Comparison of ENCODE assay signal across 8 cellular contexts in genomic region chr12:639566-639965, GRCh38. TPM values are rescaled to one million over a fixed set of nuclear protein-coding genes. Genes with fewer than 3 reads are reported as not detected.
DNase-seq lines count a peak whose midpoint lies in the region; ATAC-seq, FAIRE-seq and TF ChIP-seq lines count a peak whose summit lies in the region.
"Had no signal": no experiment of that assay in that cellular context is flagged by ENCODE, and none has a peak within 500 bp of the region (broad histone marks: within the 10 kb centered on the region; RNA-seq: fewer than 3 reads in every experiment).

No MANE protein-coding gene starts in this region.

- no peak overlapping the region for H3K4me3 ChIP-seq in CD4-positive, alpha-beta memory T cell (ENCODE audit: low read length in 2 of 2)
- no peak overlapping the region for H3K4me3 ChIP-seq in GM12878

- H3K36me3 ChIP-seq in CD4-positive, alpha-beta memory T cell (ENCODE audit: insufficient read depth, low read length), result no peaks in the 10 kb centered on the region
- no peaks in the 10 kb centered on the region for H3K36me3 ChIP-seq in GM12878 (ENCODE audit: control insufficient read depth in 2 of 2, insufficient read depth in 2 of 2, low read length in 1 of 2)

- RAD21 ChIA-PET in GM12878 (lab: Charles Lee; ENCODE audit: unreplicated experiment), result interaction anchor here (0.8 to 1.9 kb wide), 6 partner anchors 17 to 115 kb away, joined by 3 to 16 read pairs (median 4); no protein-coding TSS in a partner anchor

- no peak for DNase-seq in CD4-positive, alpha-beta memory T cell
- DNase-seq in GM12892 (ENCODE audit: insufficient read length) (no peak), GM12878 (ENCODE audit: low read depth, low spot score) (no peak), posterior vena cava (ENCODE audit: low spot score) (peak; percentile 2), DMS114 treated with DMSO at 0.1 percent for 48 hours (lab: John Stamatoyannopoulos, UW; ENCODE audit: unreplicated experiment) (no peak), GDM1 (lab: John Stamatoyannopoulos, UW) (no peak), glutamatergic neuron (no peak)
- DNase-seq: NCI-H1417 treated with DMSO at 0.1 percent for 48 hours had no signal

- H3K79me2 ChIP-seq in GM12878 (ENCODE audit: control insufficient read depth, insufficient read depth, low read length), result peaks cover 13% of the 10 kb centered on the region

- 34% methylated on average over 5 of the region's 5 CpGs for WGBS in GM12878 (ENCODE audit: insufficient coverage, insufficient replicate concordance, low lambda C conversion rate, missing lambda C conversion rate)

- CTCF ChIA-PET in CD4-positive, alpha-beta memory T cell (lab: Charles Lee; ENCODE audit: partially characterized antibody), result interaction anchor here (1.8 kb wide), 1 partner anchor 112 kb away, joined by 13 read pairs; the partner anchor contains the start of gene WNK1
- CTCF ChIA-PET in GM12878 (lab: Yijun Ruan, JAX), result interaction anchor here (0.8 to 1.0 kb wide), 2 partner anchors 61 to 124 kb away, joined by 3 to 4 read pairs; no protein-coding TSS in a partner anchor

- H3K27me3 ChIP-seq in CD4-positive, alpha-beta memory T cell (ENCODE audit: insufficient read depth, low read length), result no peaks in the 10 kb centered on the region
- H3K27me3 ChIP-seq in GM12878 (replicated peaks in 1 of 2; ENCODE audit: control insufficient read depth in 2 of 2, insufficient read depth in 2 of 2, low read length in 1 of 2), result no peaks in the 10 kb centered on the region

- intact Hi-C loops in CD4-positive, alpha-beta memory T cell (cut with micrococcal nuclease), result no loop called here
- intact Hi-C loops in GM12878 (cut with micrococcal nuclease; ENCODE audit: unreplicated experiment) (no loop called here), posterior vena cava (cut with DNase I) (no loop called here)

- no peaks in the 10 kb centered on the region for H4K20me1 ChIP-seq in GM12878 (ENCODE audit: control insufficient read depth, insufficient read depth)

- no peak overlapping the region for H3K9ac ChIP-seq in GM12878 (ENCODE audit: control insufficient read depth, insufficient read depth, low read length)

- H3K27ac ChIP-seq in CD4-positive, alpha-beta memory T cell (ENCODE audit: low read depth, low read length), result peak overlapping the region; percentile 30
- peak overlapping the region; percentile 47 for H3K27ac ChIP-seq in GM12878 (ENCODE audit: control insufficient read depth, insufficient read depth)

- BruUV-seq in GM12878 (replicated peaks; lab: Mats Ljungman, UMichigan), result no TSS peak

- H3K4me3 Mint-ChIP-seq in CD4-positive, alpha-beta memory T cell, result peak overlapping the region in 5 of 8 donors; percentile 14 to 69 (median 30)
- no peak overlapping the region for H3K4me3 Mint-ChIP-seq in glutamatergic neuron (ENCODE audit: unreplicated experiment)

- peaks cover 57% of the 10 kb centered on the region for H3K4me1 ChIP-seq in CD4-positive, alpha-beta memory T cell (ENCODE audit: insufficient read depth, low read length)
- peaks cover 30% of the 10 kb centered on the region for H3K4me1 ChIP-seq in GM12878 (ENCODE audit: control insufficient read depth, insufficient read depth, low read length)

- in situ Hi-C loops in GM12878 (cut with MboI), result no loop called here

- H3K9me3 Mint-ChIP-seq in CD4-positive, alpha-beta memory T cell, result no peaks in the 10 kb centered on the region
- peaks cover 3% of the 10 kb centered on the region for H3K9me3 Mint-ChIP-seq in glutamatergic neuron (ENCODE audit: unreplicated experiment)

- SMC1A ChIA-PET in GM12878 (lab: Charles Lee; ENCODE audit: uncharacterized antibody, unreplicated experiment), result interaction anchor here (0.9 to 1.5 kb wide), 7 partner anchors 9 to 111 kb away, joined by 3 to 12 read pairs (median 8); no protein-coding TSS in a partner anchor

- peak overlapping the region; percentile 35; the same call in 1 of the 2 replicates for H2AFZ ChIP-seq in GM12878 (ENCODE audit: control insufficient read depth, low read depth, low read length)

- H3K9me3 ChIP-seq in CD4-positive, alpha-beta memory T cell (ENCODE audit: control insufficient read depth in 1 of 2, low read length in 2 of 2), result no peaks in the 10 kb centered on the region
- no peaks in the 10 kb centered on the region for H3K9me3 ChIP-seq in GM12878 (replicated peaks; ENCODE audit: control insufficient read depth, insufficient read depth, low read length)

- no peak for TF ChIP-seq POLR2A in GM12892 (IDR thresholded peaks at IDR 0.05; ENCODE audit: low read depth, low read length)
- no peak for TF ChIP-seq POLR2A in GM12878 (IDR thresholded peaks at IDR 0.05; ENCODE audit: low read depth, low read length)

- ATAC-seq in GM12878, result peak; percentile 26

- no peak for TF ChIP-seq RAD21 in GM12878 (IDR thresholded peaks at IDR 0.05; ENCODE audit: insufficient read depth, low read depth, low read length)

- TF ChIP-seq EP300 in GM12878 (IDR thresholded peaks at IDR 0.05; ENCODE audit: borderline replicate concordance in 1 of 2, control insufficient read depth in 1 of 2, low read depth in 2 of 2, low read length in 2 of 2), result no peak

- peak overlapping the region; percentile 88 to 96 (median 92) for H3K27ac Mint-ChIP-seq in CD4-positive, alpha-beta memory T cell
- no peak overlapping the region for H3K27ac Mint-ChIP-seq in glutamatergic neuron (ENCODE audit: unreplicated experiment)

- peaks cover 36 to 65% (median 53%) of the 10 kb centered on the region in 4 donors for H3K4me1 Mint-ChIP-seq in CD4-positive, alpha-beta memory T cell
- peaks cover 2% of the 10 kb centered on the region for H3K4me1 Mint-ChIP-seq in glutamatergic neuron (ENCODE audit: low read depth, unreplicated experiment)

- peak overlapping the region; percentile 26; the same call in 1 of the 2 replicates for H3K4me2 ChIP-seq in GM12878 (ENCODE audit: control insufficient read depth, insufficient read depth)

- POLR2A ChIA-PET in CD4-positive, alpha-beta memory T cell (lab: Charles Lee; ENCODE audit: partially characterized antibody), result interaction anchor here (1.2 to 1.7 kb wide), 3 partner anchors 9 to 110 kb away, joined by 3 to 11 read pairs (median 3); no protein-coding TSS in a partner anchor
- POLR2A ChIA-PET in GM12878 (lab: Charles Lee), result interaction anchor here (1.0 to 1.3 kb wide), 2 partner anchors 37 to 110 kb away, joined by 3 to 5 read pairs; no protein-coding TSS in a partner anchor

- peak; percentile 40 for FAIRE-seq in GM12892 (lab: Jason Lieb, UNC)
- FAIRE-seq in GM12878 (lab: Jason Lieb, UNC), result no peak

- TF ChIP-seq CTCF in GM12878 (IDR thresholded peaks at IDR 0.05 in 2 of 3, conservative IDR thresholded peaks at IDR 0.05 in 1 of 3; ENCODE audit: control insufficient read depth in 2 of 3, extremely low read depth in 1 of 3, insufficient read depth in 1 of 3, low read depth in 3 of 3, low read length in 3 of 3), result no peak
- no peak for TF ChIP-seq CTCF in glutamatergic neuron (IDR thresholded peaks at IDR 0.05; ENCODE audit: partially characterized antibody, unreplicated experiment)

- no peaks in the 10 kb centered on the region for H3K27me3 Mint-ChIP-seq in CD4-positive, alpha-beta memory T cell
- H3K27me3 Mint-ChIP-seq in glutamatergic neuron (ENCODE audit: unreplicated experiment), result peaks cover 8% of the 10 kb centered on the region

- H3K36me3 Mint-ChIP-seq in CD4-positive, alpha-beta memory T cell, result peaks cover 3 to 11% of the 10 kb centered on the region in 2 donors
- H3K36me3 Mint-ChIP-seq in glutamatergic neuron (ENCODE audit: unreplicated experiment), result no peaks in the 10 kb centered on the region

TF ChIP-seq in GM12878, 131 proteins besides CTCF, POLR2A, EP300 and RAD21:
- peak; percentile 81 for TF ChIP-seq ZBTB33 (IDR thresholded peaks at IDR 0.05)
- TF ChIP-seq PML (IDR thresholded peaks at IDR 0.05; ENCODE audit: low read length), result no peak
- 0 out of 2 replicates have a peak, but pooled peaks have one; percentile 10 for TF ChIP-seq RUNX3 (IDR thresholded peaks at IDR 0.05; ENCODE audit: low read length)
TF ChIP-seq in GM12878: peak in this region for 2.

RNA-seq across cellular contexts. Expression of gene NINJ2, which starts 23.7 kb away (rescaled TPM):
- total RNA-seq in CD4-positive, alpha-beta memory T cell, result 1 to 10 TPM; 3.7 to 4.5 TPM
- polyA plus RNA-seq in CD4-positive, alpha-beta memory T cell, result 10 to 100 TPM; 25.5 to 30.3 TPM
- polyA plus RNA-seq in GM12892 (2012; ENCODE audit: missing spikeins), result 23.4 TPM
- 1.5 and 1.8 TPM in 2 replicates for total RNA-seq in GM12878 (2013; cell fraction: nucleolus; rRNA removed)
- total RNA-seq in GM12878 (2014; rRNA removed), result 15.6 and 19.1 TPM in 2 replicates
- 12.0 and 14.0 TPM in 2 replicates for total RNA-seq in GM12878 (2014; rRNA removed; fragmentation: Illumina TruSeq; extraction: Trizol)
- total RNA-seq in GM12878 (2021), result 13.5 and 14.8 TPM in 2 replicates
- 11.9 TPM for polyA plus RNA-seq in GM12878 (2011; ENCODE audit: low read depth)
- polyA plus RNA-seq in GM12878 (2011; rRNA removed), result 4.8 and 8.9 TPM in 2 replicates
- 18.9 and 23.4 TPM in 2 replicates for polyA plus RNA-seq in GM12878 (2011; cell fraction: cytosol; rRNA removed)
- 6.9 and 10.1 TPM in 2 replicates for polyA plus RNA-seq in GM12878 (2011; cell fraction: nucleus; rRNA removed)
- polyA plus RNA-seq in GM12878 (2012), result 11.3 and 16.1 TPM in 2 replicates
- 10.2 and 19.7 TPM in 2 replicates for polyA plus RNA-seq in GM12878 (2014; fragmentation: Illumina TruSeq; extraction: Trizol)
- polyA plus RNA-seq in GM12878 (2014; fragmentation: Nextera tagmentation; extraction: Ambion mirVana), result 10 to 100 TPM; 36.6 to 51.6 TPM
- polyA plus RNA-seq in GM12878 (2014; rRNA removed), result 18.5 and 22.9 TPM in 2 replicates
- 10 to 100 TPM; 22.9 to 24.2 TPM for polyA plus RNA-seq in GM12878 (2016; fragmentation: Nextera tagmentation; extraction: Ambion mirVana)
- 13.2 and 19.5 TPM in 2 replicates for polyA minus RNA-seq in GM12878 (2011; rRNA and poly(A)+ RNA removed)
- polyA minus RNA-seq in GM12878 (2011; cell fraction: cytosol; rRNA and poly(A)+ RNA removed), result 5.4 TPM in 1 of 2 replicates, not detected in the other
- polyA minus RNA-seq in GM12878 (2011; cell fraction: nucleus; rRNA and poly(A)+ RNA removed), result 1.1 and 1.6 TPM in 2 replicates
- total RNA-seq in posterior vena cava, result 1 to 10 TPM; 4.6 to 5.6 TPM
- total RNA-seq in glutamatergic neuron (ENCODE audit: unreplicated experiment), result 0.76 TPM
